Comparison of ENCODE assay signal across 9 cellular contexts in genomic region chr2:18496516-18496915, GRCh38.
"Had no signal": no experiment of that assay in that cellular context is flagged by ENCODE, and none has a peak within 500 bp of the region (broad histone marks: within the 10 kb centered on the region; RNA-seq: fewer than 3 reads in every experiment).

No MANE protein-coding gene starts in this region.

- H3K9me3 Mint-ChIP-seq: GM23338, H9, HFFc6 had no signal

- ATAC-seq: GM23338, HCT116 had no signal

- H3K4me3 ChIP-seq: GM23248, GM23338, HAP-1 had no signal

- DNase-seq: GM23248, GOT3, H7, H9, HCEC 1CT, HFFc6 had no signal

- H2AFZ ChIP-seq: GM23248, GM23338 had no signal

- H3K27ac ChIP-seq: GM23248 had no signal

- H3K9me3 ChIP-seq: HAP-1 had no signal

- H3K27ac Mint-ChIP-seq: GM23338, HFFc6 had no signal

- H3K36me3 ChIP-seq: HAP-1 had no signal

- H3K4me1 ChIP-seq: HAP-1 had no signal

- H3K4me3 Mint-ChIP-seq: GM23338, H9, HFFc6 had no signal

- H3K9ac ChIP-seq: GM23248 had no signal
